In genomic region chr1:50940291-50940690, GRCh38 we compare ENCODE assay signal across 26 cellular contexts.
"Had no signal": no experiment of that assay in that cellular context is flagged by ENCODE, and none has a peak within 500 bp of the region (broad histone marks: within the 10 kb centered on the region; RNA-seq: fewer than 3 reads in every experiment).

No MANE protein-coding gene starts in this region.

- H3K27ac Mint-ChIP-seq: naive thymus-derived CD4-positive, alpha-beta T cell; natural killer cell treated with Interleukin-12 subunit alpha and Interleukin-12 subunit beta and Interleukin-15 and Interleukin-18, amount 100 ng/mL, for 72 hours; progenitor cell of endocrine pancreas; stimulated activated naive B cell treated with anti-CD40 and anti-IgM and Interleukin-4, amounts not matched to agents 10 μg/mL and 1 μg/mL and 100 μg/mL, for 72 hours had no signal

- H3K36me3 Mint-ChIP-seq: natural killer cell treated with Interleukin-12 subunit alpha and Interleukin-12 subunit beta and Interleukin-15 and Interleukin-18, amount 100 ng/mL, for 72 hours had no signal

- H3K4me3 ChIP-seq: left lung, lower lobe of right lung, mucosa of descending colon, ovary, right atrium auricular region, right lobe of liver, smooth muscle cell, stomach, testis, thyroid gland, transverse colon, upper lobe of left lung, vagina had no signal

- H3K9me3 Mint-ChIP-seq: naive thymus-derived CD4-positive, alpha-beta T cell; natural killer cell treated with Interleukin-12 subunit alpha and Interleukin-12 subunit beta and Interleukin-15 and Interleukin-18, amount 100 ng/mL, for 72 hours; stimulated activated naive B cell treated with anti-CD40 and anti-IgM and Interleukin-4, amounts not matched to agents 10 μg/mL and 1 μg/mL and 100 μg/mL, for 72 hours had no signal

- H3K4me2 ChIP-seq: smooth muscle cell had no signal

- H3K4me3 Mint-ChIP-seq: natural killer cell treated with Interleukin-12 subunit alpha and Interleukin-12 subunit beta and Interleukin-15 and Interleukin-18, amount 100 ng/mL, for 72 hours; stimulated activated naive B cell treated with anti-CD40 and anti-IgM and Interleukin-4, amounts not matched to agents 10 μg/mL and 1 μg/mL and 100 μg/mL, for 72 hours had no signal

- H3K4me1 ChIP-seq: left lung, lower lobe of right lung, right lobe of liver, testis, thyroid gland, upper lobe of left lung, vagina had no signal

- H3K27ac ChIP-seq: left lung, lower lobe of right lung, ovary, right atrium auricular region, right lobe of liver, stomach, testis, thyroid gland, transverse colon, upper lobe of left lung, vagina had no signal

- DNase-seq: hippocampal formation; kidney; left colon; left lung; lower lobe of right lung; mesendoderm; midbrain; mucosa of descending colon; naive thymus-derived CD4-positive, alpha-beta T cell; ovary; right lobe of liver; stimulated activated CD4-positive, alpha-beta T cell treated with anti-CD3 and anti-CD28 coated beads, Interleukin-1b, Interleukin-23, amount 100 ng/mL, for 48 hours; stimulated activated CD4-positive, alpha-beta T cell treated with anti-CD3 and anti-CD28 coated beads, Interleukin-2, amount 100 ng/mL, for 48 hours; stimulated activated CD4-positive, alpha-beta T cell treated with anti-CD3 and anti-CD28 coated beads, Interleukin-4, amount 100 ng/mL, for 4 hours; stimulated activated naive B cell treated with anti-CD40 and anti-IgM and Interleukin-4, amounts not matched to agents 10 μg/mL and 1 μg/mL and 100 μg/mL, for 72 hours; stimulated activated naive CD8-positive, alpha-beta T cell treated with anti-CD3 and anti-CD28 coated beads, Interleukin-15, Interleukin-2, amounts not matched to agents 100 U/mL and 50 U/mL, for 24 hours; stomach; testis; thyroid gland; transverse colon; upper lobe of left lung had no signal

- H3K27me3 Mint-ChIP-seq: naive thymus-derived CD4-positive, alpha-beta T cell; natural killer cell treated with Interleukin-12 subunit alpha and Interleukin-12 subunit beta and Interleukin-15 and Interleukin-18, amount 100 ng/mL, for 72 hours; progenitor cell of endocrine pancreas; stimulated activated naive B cell treated with anti-CD40 and anti-IgM and Interleukin-4, amounts not matched to agents 10 μg/mL and 1 μg/mL and 100 μg/mL, for 72 hours had no signal

- H3K27me3 ChIP-seq: left lung, ovary, right atrium auricular region, right lobe of liver, stomach, testis, thyroid gland, transverse colon, upper lobe of left lung, vagina had no signal

- H3K36me3 ChIP-seq: lower lobe of right lung, ovary, right atrium auricular region, right lobe of liver, stomach, thyroid gland, transverse colon, upper lobe of left lung, vagina had no signal

- H3K9me3 ChIP-seq: left lung, lower lobe of right lung, mucosa of descending colon, ovary, right atrium auricular region, right lobe of liver, stomach, testis, thyroid gland, transverse colon, upper lobe of left lung, vagina had no signal
